1 cellular context compared by ENCODE assay signal in the genomic region with DNA sequence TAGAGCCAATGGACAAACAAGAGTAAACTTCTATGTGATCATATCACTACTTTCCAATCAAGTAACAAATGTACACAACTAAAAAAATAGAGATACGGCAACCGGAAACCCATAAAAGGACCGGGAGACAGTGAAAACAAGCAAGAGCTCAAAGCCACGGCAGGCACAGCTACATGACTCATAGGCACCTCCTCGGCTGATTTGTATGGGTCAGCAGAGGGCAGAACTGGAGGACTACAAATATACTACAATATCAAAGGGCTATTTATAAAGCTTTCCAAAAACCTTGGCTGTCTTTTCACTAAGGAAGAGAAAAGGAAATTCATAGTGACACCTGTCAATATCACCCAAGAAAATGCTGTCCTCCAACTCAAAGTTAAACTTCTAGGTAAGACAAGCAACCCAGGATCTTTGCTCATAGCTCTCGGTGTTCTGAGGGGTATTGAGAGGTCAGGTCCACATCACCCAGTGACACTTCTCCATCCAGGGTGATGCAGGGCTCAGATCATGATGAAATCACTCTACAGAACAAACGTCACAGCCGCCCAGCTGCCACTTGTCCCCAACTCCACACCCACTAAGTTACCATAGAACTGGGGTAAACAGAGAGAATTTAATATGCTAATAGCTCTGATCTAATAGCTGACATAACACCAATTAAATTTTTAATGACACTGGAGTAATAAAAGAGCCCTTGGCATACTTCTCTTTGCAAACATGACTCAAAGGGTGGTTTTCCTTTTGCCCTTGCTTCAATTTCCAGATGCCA.
TF ChIP-seq lines count a peak whose summit lies in the region.

No MANE protein-coding gene starts in this region.

TF ChIP-seq in K562, 482 proteins besides CTCF, POLR2A, EP300 and RAD21 (continued from another document and continues in another):
- TF ChIP-seq, protein P1, sequence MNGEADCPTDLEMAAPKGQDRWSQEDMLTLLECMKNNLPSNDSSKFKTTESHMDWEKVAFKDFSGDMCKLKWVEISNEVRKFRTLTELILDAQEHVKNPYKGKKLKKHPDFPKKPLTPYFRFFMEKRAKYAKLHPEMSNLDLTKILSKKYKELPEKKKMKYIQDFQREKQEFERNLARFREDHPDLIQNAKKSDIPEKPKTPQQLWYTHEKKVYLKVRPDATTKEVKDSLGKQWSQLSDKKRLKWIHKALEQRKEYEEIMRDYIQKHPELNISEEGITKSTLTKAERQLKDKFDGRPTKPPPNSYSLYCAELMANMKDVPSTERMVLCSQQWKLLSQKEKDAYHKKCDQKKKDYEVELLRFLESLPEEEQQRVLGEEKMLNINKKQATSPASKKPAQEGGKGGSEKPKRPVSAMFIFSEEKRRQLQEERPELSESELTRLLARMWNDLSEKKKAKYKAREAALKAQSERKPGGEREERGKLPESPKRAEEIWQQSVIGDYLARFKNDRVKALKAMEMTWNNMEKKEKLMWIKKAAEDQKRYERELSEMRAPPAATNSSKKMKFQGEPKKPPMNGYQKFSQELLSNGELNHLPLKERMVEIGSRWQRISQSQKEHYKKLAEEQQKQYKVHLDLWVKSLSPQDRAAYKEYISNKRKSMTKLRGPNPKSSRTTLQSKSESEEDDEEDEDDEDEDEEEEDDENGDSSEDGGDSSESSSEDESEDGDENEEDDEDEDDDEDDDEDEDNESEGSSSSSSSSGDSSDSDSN (IDR thresholded peaks at IDR 0.05; ENCODE audit: borderline replicate concordance in 1 of 2, low read depth in 2 of 2, low read length in 2 of 2), result no peak
- TF ChIP-seq, protein P2, sequence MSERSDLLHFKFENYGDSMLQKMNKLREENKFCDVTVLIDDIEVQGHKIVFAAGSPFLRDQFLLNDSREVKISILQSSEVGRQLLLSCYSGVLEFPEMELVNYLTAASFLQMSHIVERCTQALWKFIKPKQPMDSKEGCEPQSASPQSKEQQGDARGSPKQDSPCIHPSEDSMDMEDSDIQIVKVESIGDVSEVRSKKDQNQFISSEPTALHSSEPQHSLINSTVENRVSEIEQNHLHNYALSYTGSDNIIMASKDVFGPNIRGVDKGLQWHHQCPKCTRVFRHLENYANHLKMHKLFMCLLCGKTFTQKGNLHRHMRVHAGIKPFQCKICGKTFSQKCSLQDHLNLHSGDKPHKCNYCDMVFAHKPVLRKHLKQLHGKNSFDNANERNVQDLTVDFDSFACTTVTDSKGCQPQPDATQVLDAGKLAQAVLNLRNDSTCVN (CRISPR knock-in tag; IDR thresholded peaks at IDR 0.05), result no peak
- TF ChIP-seq, protein P3, sequence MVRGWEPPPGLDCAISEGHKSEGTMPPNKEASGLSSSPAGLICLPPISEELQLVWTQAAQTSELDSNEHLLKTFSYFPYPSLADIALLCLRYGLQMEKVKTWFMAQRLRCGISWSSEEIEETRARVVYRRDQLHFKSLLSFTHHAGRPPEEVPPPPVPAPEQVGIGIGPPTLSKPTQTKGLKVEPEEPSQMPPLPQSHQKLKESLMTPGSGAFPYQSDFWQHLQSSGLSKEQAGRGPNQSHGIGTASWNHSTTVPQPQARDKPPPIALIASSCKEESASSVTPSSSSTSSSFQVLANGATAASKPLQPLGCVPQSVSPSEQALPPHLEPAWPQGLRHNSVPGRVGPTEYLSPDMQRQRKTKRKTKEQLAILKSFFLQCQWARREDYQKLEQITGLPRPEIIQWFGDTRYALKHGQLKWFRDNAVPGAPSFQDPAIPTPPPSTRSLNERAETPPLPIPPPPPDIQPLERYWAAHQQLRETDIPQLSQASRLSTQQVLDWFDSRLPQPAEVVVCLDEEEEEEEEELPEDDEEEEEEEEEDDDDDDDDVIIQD (CRISPR knock-in tag; IDR thresholded peaks at IDR 0.05), result no peak
- TF ChIP-seq, protein P4, sequence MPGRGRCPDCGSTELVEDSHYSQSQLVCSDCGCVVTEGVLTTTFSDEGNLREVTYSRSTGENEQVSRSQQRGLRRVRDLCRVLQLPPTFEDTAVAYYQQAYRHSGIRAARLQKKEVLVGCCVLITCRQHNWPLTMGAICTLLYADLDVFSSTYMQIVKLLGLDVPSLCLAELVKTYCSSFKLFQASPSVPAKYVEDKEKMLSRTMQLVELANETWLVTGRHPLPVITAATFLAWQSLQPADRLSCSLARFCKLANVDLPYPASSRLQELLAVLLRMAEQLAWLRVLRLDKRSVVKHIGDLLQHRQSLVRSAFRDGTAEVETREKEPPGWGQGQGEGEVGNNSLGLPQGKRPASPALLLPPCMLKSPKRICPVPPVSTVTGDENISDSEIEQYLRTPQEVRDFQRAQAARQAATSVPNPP (IDR thresholded peaks at IDR 0.05; ENCODE audit: borderline replicate concordance, insufficient read depth, insufficient read length), result no peak
- TF ChIP-seq, protein P5, sequence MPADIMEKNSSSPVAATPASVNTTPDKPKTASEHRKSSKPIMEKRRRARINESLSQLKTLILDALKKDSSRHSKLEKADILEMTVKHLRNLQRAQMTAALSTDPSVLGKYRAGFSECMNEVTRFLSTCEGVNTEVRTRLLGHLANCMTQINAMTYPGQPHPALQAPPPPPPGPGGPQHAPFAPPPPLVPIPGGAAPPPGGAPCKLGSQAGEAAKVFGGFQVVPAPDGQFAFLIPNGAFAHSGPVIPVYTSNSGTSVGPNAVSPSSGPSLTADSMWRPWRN (IDR thresholded peaks at IDR 0.05; ENCODE audit: low read depth), result no peak
- TF ChIP-seq RBM34 (IDR thresholded peaks at IDR 0.05; ENCODE audit: borderline replicate concordance, insufficient read depth, low read length) (no peak), IRF2 (CRISPR knock-in tag; IDR thresholded peaks at IDR 0.05) (no peak), EHMT2 (IDR thresholded peaks at IDR 0.05) (no peak), JUNB (CRISPR knock-in tag; conservative IDR thresholded peaks at IDR 0.05) (peak; percentile 63), CBFA2T2 (conservative IDR thresholded peaks at IDR 0.05) (no peak), ZNF766 (CRISPR knock-in tag; conservative IDR thresholded peaks at IDR 0.05) (no peak), U2AF2 (optimal IDR thresholded peaks at IDR 0.05; ENCODE audit: low read depth, low read length) (no peak), BHLHE40 (IDR thresholded peaks at IDR 0.05; ENCODE audit: low read length) (0 out of 2 replicates have a peak, but pooled peaks have one; percentile 31), ZNF41 (CRISPR knock-in tag; conservative IDR thresholded peaks at IDR 0.05) (0 out of 2 replicates have a peak, but pooled peaks have one; percentile 48), NFIC (IDR thresholded peaks at IDR 0.05) (no peak), MBD2 (IDR thresholded peaks at IDR 0.05; ENCODE audit: borderline replicate concordance, low read depth) (no peak), BRF1 (IDR thresholded peaks at IDR 0.05; ENCODE audit: borderline replicate concordance, extremely low read depth, insufficient read length) (no peak), BCOR (IDR thresholded peaks at IDR 0.05) (no peak)
- TF ChIP-seq, protein P6, sequence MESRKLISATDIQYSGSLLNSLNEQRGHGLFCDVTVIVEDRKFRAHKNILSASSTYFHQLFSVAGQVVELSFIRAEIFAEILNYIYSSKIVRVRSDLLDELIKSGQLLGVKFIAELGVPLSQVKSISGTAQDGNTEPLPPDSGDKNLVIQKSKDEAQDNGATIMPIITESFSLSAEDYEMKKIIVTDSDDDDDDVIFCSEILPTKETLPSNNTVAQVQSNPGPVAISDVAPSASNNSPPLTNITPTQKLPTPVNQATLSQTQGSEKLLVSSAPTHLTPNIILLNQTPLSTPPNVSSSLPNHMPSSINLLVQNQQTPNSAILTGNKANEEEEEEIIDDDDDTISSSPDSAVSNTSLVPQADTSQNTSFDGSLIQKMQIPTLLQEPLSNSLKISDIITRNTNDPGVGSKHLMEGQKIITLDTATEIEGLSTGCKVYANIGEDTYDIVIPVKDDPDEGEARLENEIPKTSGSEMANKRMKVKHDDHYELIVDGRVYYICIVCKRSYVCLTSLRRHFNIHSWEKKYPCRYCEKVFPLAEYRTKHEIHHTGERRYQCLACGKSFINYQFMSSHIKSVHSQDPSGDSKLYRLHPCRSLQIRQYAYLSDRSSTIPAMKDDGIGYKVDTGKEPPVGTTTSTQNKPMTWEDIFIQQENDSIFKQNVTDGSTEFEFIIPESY (CRISPR knock-in tag; IDR thresholded peaks at IDR 0.05), result no peak
- TF ChIP-seq, protein P7, sequence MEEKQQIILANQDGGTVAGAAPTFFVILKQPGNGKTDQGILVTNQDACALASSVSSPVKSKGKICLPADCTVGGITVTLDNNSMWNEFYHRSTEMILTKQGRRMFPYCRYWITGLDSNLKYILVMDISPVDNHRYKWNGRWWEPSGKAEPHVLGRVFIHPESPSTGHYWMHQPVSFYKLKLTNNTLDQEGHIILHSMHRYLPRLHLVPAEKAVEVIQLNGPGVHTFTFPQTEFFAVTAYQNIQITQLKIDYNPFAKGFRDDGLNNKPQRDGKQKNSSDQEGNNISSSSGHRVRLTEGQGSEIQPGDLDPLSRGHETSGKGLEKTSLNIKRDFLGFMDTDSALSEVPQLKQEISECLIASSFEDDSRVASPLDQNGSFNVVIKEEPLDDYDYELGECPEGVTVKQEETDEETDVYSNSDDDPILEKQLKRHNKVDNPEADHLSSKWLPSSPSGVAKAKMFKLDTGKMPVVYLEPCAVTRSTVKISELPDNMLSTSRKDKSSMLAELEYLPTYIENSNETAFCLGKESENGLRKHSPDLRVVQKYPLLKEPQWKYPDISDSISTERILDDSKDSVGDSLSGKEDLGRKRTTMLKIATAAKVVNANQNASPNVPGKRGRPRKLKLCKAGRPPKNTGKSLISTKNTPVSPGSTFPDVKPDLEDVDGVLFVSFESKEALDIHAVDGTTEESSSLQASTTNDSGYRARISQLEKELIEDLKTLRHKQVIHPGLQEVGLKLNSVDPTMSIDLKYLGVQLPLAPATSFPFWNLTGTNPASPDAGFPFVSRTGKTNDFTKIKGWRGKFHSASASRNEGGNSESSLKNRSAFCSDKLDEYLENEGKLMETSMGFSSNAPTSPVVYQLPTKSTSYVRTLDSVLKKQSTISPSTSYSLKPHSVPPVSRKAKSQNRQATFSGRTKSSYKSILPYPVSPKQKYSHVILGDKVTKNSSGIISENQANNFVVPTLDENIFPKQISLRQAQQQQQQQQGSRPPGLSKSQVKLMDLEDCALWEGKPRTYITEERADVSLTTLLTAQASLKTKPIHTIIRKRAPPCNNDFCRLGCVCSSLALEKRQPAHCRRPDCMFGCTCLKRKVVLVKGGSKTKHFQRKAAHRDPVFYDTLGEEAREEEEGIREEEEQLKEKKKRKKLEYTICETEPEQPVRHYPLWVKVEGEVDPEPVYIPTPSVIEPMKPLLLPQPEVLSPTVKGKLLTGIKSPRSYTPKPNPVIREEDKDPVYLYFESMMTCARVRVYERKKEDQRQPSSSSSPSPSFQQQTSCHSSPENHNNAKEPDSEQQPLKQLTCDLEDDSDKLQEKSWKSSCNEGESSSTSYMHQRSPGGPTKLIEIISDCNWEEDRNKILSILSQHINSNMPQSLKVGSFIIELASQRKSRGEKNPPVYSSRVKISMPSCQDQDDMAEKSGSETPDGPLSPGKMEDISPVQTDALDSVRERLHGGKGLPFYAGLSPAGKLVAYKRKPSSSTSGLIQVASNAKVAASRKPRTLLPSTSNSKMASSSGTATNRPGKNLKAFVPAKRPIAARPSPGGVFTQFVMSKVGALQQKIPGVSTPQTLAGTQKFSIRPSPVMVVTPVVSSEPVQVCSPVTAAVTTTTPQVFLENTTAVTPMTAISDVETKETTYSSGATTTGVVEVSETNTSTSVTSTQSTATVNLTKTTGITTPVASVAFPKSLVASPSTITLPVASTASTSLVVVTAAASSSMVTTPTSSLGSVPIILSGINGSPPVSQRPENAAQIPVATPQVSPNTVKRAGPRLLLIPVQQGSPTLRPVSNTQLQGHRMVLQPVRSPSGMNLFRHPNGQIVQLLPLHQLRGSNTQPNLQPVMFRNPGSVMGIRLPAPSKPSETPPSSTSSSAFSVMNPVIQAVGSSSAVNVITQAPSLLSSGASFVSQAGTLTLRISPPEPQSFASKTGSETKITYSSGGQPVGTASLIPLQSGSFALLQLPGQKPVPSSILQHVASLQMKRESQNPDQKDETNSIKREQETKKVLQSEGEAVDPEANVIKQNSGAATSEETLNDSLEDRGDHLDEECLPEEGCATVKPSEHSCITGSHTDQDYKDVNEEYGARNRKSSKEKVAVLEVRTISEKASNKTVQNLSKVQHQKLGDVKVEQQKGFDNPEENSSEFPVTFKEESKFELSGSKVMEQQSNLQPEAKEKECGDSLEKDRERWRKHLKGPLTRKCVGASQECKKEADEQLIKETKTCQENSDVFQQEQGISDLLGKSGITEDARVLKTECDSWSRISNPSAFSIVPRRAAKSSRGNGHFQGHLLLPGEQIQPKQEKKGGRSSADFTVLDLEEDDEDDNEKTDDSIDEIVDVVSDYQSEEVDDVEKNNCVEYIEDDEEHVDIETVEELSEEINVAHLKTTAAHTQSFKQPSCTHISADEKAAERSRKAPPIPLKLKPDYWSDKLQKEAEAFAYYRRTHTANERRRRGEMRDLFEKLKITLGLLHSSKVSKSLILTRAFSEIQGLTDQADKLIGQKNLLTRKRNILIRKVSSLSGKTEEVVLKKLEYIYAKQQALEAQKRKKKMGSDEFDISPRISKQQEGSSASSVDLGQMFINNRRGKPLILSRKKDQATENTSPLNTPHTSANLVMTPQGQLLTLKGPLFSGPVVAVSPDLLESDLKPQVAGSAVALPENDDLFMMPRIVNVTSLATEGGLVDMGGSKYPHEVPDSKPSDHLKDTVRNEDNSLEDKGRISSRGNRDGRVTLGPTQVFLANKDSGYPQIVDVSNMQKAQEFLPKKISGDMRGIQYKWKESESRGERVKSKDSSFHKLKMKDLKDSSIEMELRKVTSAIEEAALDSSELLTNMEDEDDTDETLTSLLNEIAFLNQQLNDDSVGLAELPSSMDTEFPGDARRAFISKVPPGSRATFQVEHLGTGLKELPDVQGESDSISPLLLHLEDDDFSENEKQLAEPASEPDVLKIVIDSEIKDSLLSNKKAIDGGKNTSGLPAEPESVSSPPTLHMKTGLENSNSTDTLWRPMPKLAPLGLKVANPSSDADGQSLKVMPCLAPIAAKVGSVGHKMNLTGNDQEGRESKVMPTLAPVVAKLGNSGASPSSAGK (IDR thresholded peaks at IDR 0.05), result no peak
- TF ChIP-seq, protein P8, sequence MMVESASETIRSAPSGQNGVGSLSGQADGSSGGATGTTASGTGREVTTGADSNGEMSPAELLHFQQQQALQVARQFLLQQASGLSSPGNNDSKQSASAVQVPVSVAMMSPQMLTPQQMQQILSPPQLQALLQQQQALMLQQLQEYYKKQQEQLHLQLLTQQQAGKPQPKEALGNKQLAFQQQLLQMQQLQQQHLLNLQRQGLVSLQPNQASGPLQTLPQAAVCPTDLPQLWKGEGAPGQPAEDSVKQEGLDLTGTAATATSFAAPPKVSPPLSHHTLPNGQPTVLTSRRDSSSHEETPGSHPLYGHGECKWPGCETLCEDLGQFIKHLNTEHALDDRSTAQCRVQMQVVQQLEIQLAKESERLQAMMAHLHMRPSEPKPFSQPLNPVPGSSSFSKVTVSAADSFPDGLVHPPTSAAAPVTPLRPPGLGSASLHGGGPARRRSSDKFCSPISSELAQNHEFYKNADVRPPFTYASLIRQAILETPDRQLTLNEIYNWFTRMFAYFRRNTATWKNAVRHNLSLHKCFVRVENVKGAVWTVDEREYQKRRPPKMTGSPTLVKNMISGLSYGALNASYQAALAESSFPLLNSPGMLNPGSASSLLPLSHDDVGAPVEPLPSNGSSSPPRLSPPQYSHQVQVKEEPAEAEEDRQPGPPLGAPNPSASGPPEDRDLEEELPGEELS (CRISPR knock-in tag; IDR thresholded peaks at IDR 0.05; ENCODE audit: borderline replicate concordance), result no peak
- TF ChIP-seq, protein P9, sequence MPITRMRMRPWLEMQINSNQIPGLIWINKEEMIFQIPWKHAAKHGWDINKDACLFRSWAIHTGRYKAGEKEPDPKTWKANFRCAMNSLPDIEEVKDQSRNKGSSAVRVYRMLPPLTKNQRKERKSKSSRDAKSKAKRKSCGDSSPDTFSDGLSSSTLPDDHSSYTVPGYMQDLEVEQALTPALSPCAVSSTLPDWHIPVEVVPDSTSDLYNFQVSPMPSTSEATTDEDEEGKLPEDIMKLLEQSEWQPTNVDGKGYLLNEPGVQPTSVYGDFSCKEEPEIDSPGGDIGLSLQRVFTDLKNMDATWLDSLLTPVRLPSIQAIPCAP (CRISPR knock-in tag; IDR thresholded peaks at IDR 0.05; ENCODE audit: borderline replicate concordance), result no peak
